13 cellular contexts compared by ENCODE assay signal in genomic region chr5:137933491-137933911, GRCh38. TPM values are rescaled to one million over a fixed set of nuclear protein-coding genes. Genes with fewer than 3 reads are reported as not detected.
DNase-seq lines count a peak whose midpoint lies in the region; ATAC-seq and TF ChIP-seq lines count a peak whose summit lies in the region.
"Had no signal": no experiment of that assay in that cellular context is flagged by ENCODE, and none has a peak within 500 bp of the region (broad histone marks: within the 10 kb centered on the region; RNA-seq: fewer than 3 reads in every experiment).

No MANE protein-coding gene starts in this region.

- TF ChIP-seq EP300 in esophagus muscularis mucosa (IDR thresholded peaks at IDR 0.05): no peak

- peak overlapping the region; percentile 36 to 59 (median 54) for H3K27ac ChIP-seq in esophagus muscularis mucosa (replicated peaks in 1 of 4)
- H3K27ac ChIP-seq in right lobe of liver: no peak overlapping the region
- H3K27ac ChIP-seq: psoas muscle had no signal

- H3K4me3 ChIP-seq in esophagus muscularis mucosa (no peak overlapping the region), right lobe of liver (no peak overlapping the region)
- H3K4me3 ChIP-seq: psoas muscle had no signal

- intact Hi-C loops in esophagus muscularis mucosa (cut with DNase I): no loop called here
- intact Hi-C loops in right lobe of liver (cut with DNase I): no loop called here

- H3K9me3 ChIP-seq in esophagus muscularis mucosa: no peaks in the 10 kb centered on the region
- H3K9me3 ChIP-seq in right lobe of liver: no peaks in the 10 kb centered on the region
- H3K9me3 ChIP-seq: psoas muscle had no signal

- H3K4me1 ChIP-seq in esophagus muscularis mucosa: peaks cover 12 to 25% (median 17%) of the 10 kb centered on the region in 4 donors
- H3K4me1 ChIP-seq in right lobe of liver: no peaks in the 10 kb centered on the region

- TF ChIP-seq CTCF in esophagus muscularis mucosa (IDR thresholded peaks at IDR 0.05) (no peak), right lobe of liver (IDR thresholded peaks at IDR 0.05) (no peak)

- 4% methylated on average over 3 of the region's 3 CpGs for WGBS in esophagus muscularis mucosa
- WGBS in right lobe of liver (ENCODE audit: insufficient coverage, low coverage, low lambda C conversion rate, missing lambda C conversion rate): 65% methylated on average over 3 of the region's 3 CpGs

- TF ChIP-seq POLR2A in esophagus muscularis mucosa (IDR thresholded peaks at IDR 0.05; ENCODE audit: low read depth): no peak
- TF ChIP-seq POLR2A in right lobe of liver (IDR thresholded peaks at IDR 0.05): no peak

- H3K27me3 ChIP-seq in esophagus muscularis mucosa (no peaks in the 10 kb centered on the region), right lobe of liver (no peaks in the 10 kb centered on the region)

- H3K36me3 ChIP-seq in esophagus muscularis mucosa (peaks cover 4 to 32% (median 21%) of the 10 kb centered on the region in 4 donors), right lobe of liver (peaks cover 0 to 5% (median under 1%) of the 10 kb centered on the region in 4 donors)

- no peak for ATAC-seq in right lobe of liver
- no peak for ATAC-seq in GM19467 (IDR thresholded peaks at IDR 0.05; ENCODE audit: unreplicated experiment)
- ATAC-seq in HG02884 (IDR thresholded peaks at IDR 0.05; ENCODE audit: unreplicated experiment): no peak
- ATAC-seq: HCT116 had no signal

- DNase-seq in GM04504 (ENCODE audit: low read depth) (peak; percentile 10), NCI-H82 treated with DMSO at 0.1 percent for 48 hours (lab: John Stamatoyannopoulos, UW; ENCODE audit: unreplicated experiment) (peak; percentile 88), esophagus muscularis mucosa (ENCODE audit: extremely low spot score) (no peak), renal cortical epithelial cell (ENCODE audit: low read depth) (peak; percentile 41), right lobe of liver (no peak), 8988T (no peak)
- DNase-seq: activated CD4-positive, alpha-beta T cell treated with anti-CD3 and anti-CD28 coated beads, Interleukin-2, amount 50 U/mL, for 1 hour; activated naive CD4-positive, alpha-beta T cell; NCI-H1694; psoas muscle had no signal

RNA-seq across cellular contexts. Expression of gene PKD2L2, which starts 44.2 kb away (rescaled TPM):
- total RNA-seq in esophagus muscularis mucosa: under 1 TPM in 1 of 4 donors, not detected in 3; 0.39 TPM
- total RNA-seq in renal cortical epithelial cell: 0.05 TPM in 1 of 2 replicates, not detected in the other
- not detected for total RNA-seq in right lobe of liver

Comparison
In these comparisons a context has a peak if more than half of its experiments do, and no peak if none do; other contexts are left out.
1. DNase-seq: peak in GM04504 (single experiment), NCI-H82 treated with DMSO at 0.1 percent for 48 hours (single experiment) and renal cortical epithelial cell (single experiment); none in esophagus muscularis mucosa (single experiment), right lobe of liver (0 of 3) and 8988T (single experiment).
2. H3K27ac ChIP-seq: peak in esophagus muscularis mucosa (4 of 4); none in right lobe of liver (0 of 3).